Comparison of ENCODE assay signal across 26 cellular contexts in genomic region chr15:31301687-31301990, GRCh38. TPM values are rescaled to one million over a fixed set of nuclear protein-coding genes. Genes with fewer than 3 reads are reported as not detected.
A peak's percentile ranks its signal among the peaks of the same experiment; 100 is the strongest.
DNase-seq lines count a peak whose midpoint lies in the region; ATAC-seq and TF ChIP-seq lines count a peak whose summit lies in the region.
"Had no signal": no experiment of that assay in that cellular context is flagged by ENCODE, and none has a peak within 500 bp of the region (broad histone marks: within the 10 kb centered on the region; RNA-seq: fewer than 3 reads in every experiment).

No MANE protein-coding gene starts in this region.

- H3K4me1 ChIP-seq in BLaER1 (peaks cover 98% of the 10 kb centered on the region), Loucy (ENCODE audit: insufficient read depth, low read length, poor library complexity, severe bottlenecking) (peaks cover 23% of the 10 kb centered on the region)
- H3K4me1 ChIP-seq: prostate gland, sigmoid colon had no signal

- peaks cover 86% of the 10 kb centered on the region for H3K4me1 Mint-ChIP-seq in brain
- H3K4me1 Mint-ChIP-seq in stimulated activated memory B cell treated with anti-CD40 and anti-IgM and Interleukin-4, amounts not matched to agents 10 μg/mL and 1 μg/mL and 100 μg/mL, for 72 hours: peaks cover 29% of the 10 kb centered on the region
- peaks cover 24% of the 10 kb centered on the region for H3K4me1 Mint-ChIP-seq in activated CD8-positive, alpha-beta T cell treated with anti-CD3 and anti-CD28 coated beads for 36 hours (ENCODE audit: low read depth)

- peak overlapping the region; percentile 90 for H3K27ac ChIP-seq in BLaER1
- H3K27ac ChIP-seq: prostate gland, sigmoid colon, thoracic aorta had no signal

- H3K79me2 ChIP-seq in Loucy (ENCODE audit: insufficient read depth, low read length): no peaks in the 10 kb centered on the region

- no peaks in the 10 kb centered on the region for H3K9me2 ChIP-seq in Loucy (replicated peaks; ENCODE audit: low read depth, low read length)

- no peak for DNase-seq in activated CD8-positive, alpha-beta T cell treated with anti-CD3 and anti-CD28 coated beads for 36 hours
- DNase-seq in NCI-H526 (lab: John Stamatoyannopoulos, UW): no peak
- DNase-seq: ACHN; activated CD4-positive, alpha-beta T cell treated with anti-CD3 and anti-CD28 coated beads, Interleukin-2, amount 10 ng/mL, durations not matched to agents 24 days and 14 days; activated gamma-delta T cell treated with Interleukin-2 at 50 U/mL for 16 hours; COR-L47; GDM1; naive B cell; NCI-H1092; NCI-H1930; NCI-H2227 treated with DMSO at 0.1 percent for 48 hours; PC-3; stimulated activated CD4-positive, alpha-beta T cell treated with anti-CD3 and anti-CD28 coated beads, Interleukin-4, amount 100 ng/mL, for 24 hours had no signal

- peak overlapping the region; percentile 59 to 98 (median 88) for H3K27ac Mint-ChIP-seq in brain
- peak overlapping the region; percentile 62 for H3K27ac Mint-ChIP-seq in stimulated activated memory B cell treated with anti-CD40 and anti-IgM and Interleukin-4, amounts not matched to agents 10 μg/mL and 1 μg/mL and 100 μg/mL, for 72 hours
- H3K27ac Mint-ChIP-seq in activated CD8-positive, alpha-beta T cell treated with anti-CD3 and anti-CD28 coated beads for 36 hours: no peak overlapping the region
- H3K27ac Mint-ChIP-seq: activated CD4-positive, alpha-beta T cell treated with anti-CD3 and anti-CD28 coated beads, Interleukin-2, amount 10 ng/mL, durations not matched to agents 24 days and 14 days; mesothelial cell of epicardium; T-helper 2 cell treated with Interferon-gamma antibody and Interleukin-4, amounts not matched to agents 5 μg/mL and 100 μg/mL, for 36 hours had no signal

- H3K36me3 Mint-ChIP-seq in brain: no peaks in the 10 kb centered on the region
- H3K36me3 Mint-ChIP-seq in stimulated activated memory B cell treated with anti-CD40 and anti-IgM and Interleukin-4, amounts not matched to agents 10 μg/mL and 1 μg/mL and 100 μg/mL, for 72 hours: no peaks in the 10 kb centered on the region
- H3K36me3 Mint-ChIP-seq in activated CD8-positive, alpha-beta T cell treated with anti-CD3 and anti-CD28 coated beads for 36 hours (ENCODE audit: low read depth): no peaks in the 10 kb centered on the region
- H3K36me3 Mint-ChIP-seq: mesothelial cell of epicardium; naive B cell; stimulated activated effector memory CD8-positive, alpha-beta T cell treated with anti-CD3 and anti-CD28 coated beads, Interleukin-12 subunit alpha, Interleukin-12 subunit beta, amount 100 ng/mL, for 72 hours had no signal

- H3K27me3 Mint-ChIP-seq in brain: no peaks in the 10 kb centered on the region
- H3K27me3 Mint-ChIP-seq in stimulated activated memory B cell treated with anti-CD40 and anti-IgM and Interleukin-4, amounts not matched to agents 10 μg/mL and 1 μg/mL and 100 μg/mL, for 72 hours: no peaks in the 10 kb centered on the region
- H3K27me3 Mint-ChIP-seq in activated CD8-positive, alpha-beta T cell treated with anti-CD3 and anti-CD28 coated beads for 36 hours: no peaks in the 10 kb centered on the region
- H3K27me3 Mint-ChIP-seq: naive B cell had no signal

- TF ChIP-seq CTCF in Loucy (conservative IDR thresholded peaks at IDR 0.05; ENCODE audit: low read length): no peak
- TF ChIP-seq CTCF in brain (conservative IDR thresholded peaks at IDR 0.05): no peak
- TF ChIP-seq CTCF in activated CD8-positive, alpha-beta T cell treated with anti-CD3 and anti-CD28 coated beads for 36 hours (IDR thresholded peaks at IDR 0.05): no peak

- intact Hi-C loops in activated CD8-positive, alpha-beta T cell treated with anti-CD3 and anti-CD28 coated beads for 36 hours (cut with micrococcal nuclease): loop anchor here (5.0 kb wide), 1 partner anchor 51 kb away; no protein-coding TSS in a partner anchor

- peak overlapping the region; percentile 78 for H3K9ac ChIP-seq in BLaER1
- peak overlapping the region; percentile 36 for H3K9ac ChIP-seq in Loucy (ENCODE audit: low read depth, low read length, poor library complexity, severe bottlenecking)

- no peak overlapping the region for H2AFZ ChIP-seq in Loucy (ENCODE audit: low read length)

- H3K27me3 ChIP-seq in BLaER1 (no peaks in the 10 kb centered on the region), Loucy (ENCODE audit: insufficient read depth, low read length, poor library complexity, severe bottlenecking) (no peaks in the 10 kb centered on the region)
- H3K27me3 ChIP-seq: sigmoid colon had no signal

- H3F3A ChIP-seq in Loucy (ENCODE audit: low read depth): no peaks in the 10 kb centered on the region

- H3K4me2 ChIP-seq in BLaER1 (peak overlapping the region; percentile 81), Loucy (ENCODE audit: low read depth, low read length, poor library complexity, severe bottlenecking) (peak overlapping the region; percentile 49)

- H3K4me3 Mint-ChIP-seq in brain: peak overlapping the region in 1 of 5 experiments; percentile 61
- H3K4me3 Mint-ChIP-seq in stimulated activated memory B cell treated with anti-CD40 and anti-IgM and Interleukin-4, amounts not matched to agents 10 μg/mL and 1 μg/mL and 100 μg/mL, for 72 hours: no peak overlapping the region
- H3K4me3 Mint-ChIP-seq in activated CD8-positive, alpha-beta T cell treated with anti-CD3 and anti-CD28 coated beads for 36 hours: no peak overlapping the region
- H3K4me3 Mint-ChIP-seq: activated CD4-positive, alpha-beta T cell treated with anti-CD3 and anti-CD28 coated beads, Interleukin-2, amount 10 ng/mL, durations not matched to agents 24 days and 14 days; activated T-cell treated with anti-CD3 and anti-CD28 coated beads, Interleukin-2, amount 50 U/mL, for 4 hours; central memory CD8-positive, alpha-beta T cell; mesothelial cell of epicardium; stimulated activated effector memory CD8-positive, alpha-beta T cell treated with anti-CD3 and anti-CD28 coated beads, Interleukin-12 subunit alpha, Interleukin-12 subunit beta, amount 100 ng/mL, for 72 hours; T-helper 2 cell treated with Interferon-gamma antibody and Interleukin-4, amounts not matched to agents 5 μg/mL and 100 μg/mL, for 36 hours had no signal

- H3K9me3 ChIP-seq in BLaER1 (no peaks in the 10 kb centered on the region), Loucy (ENCODE audit: insufficient read depth, low read depth, low read length) (no peaks in the 10 kb centered on the region)
- H3K9me3 ChIP-seq: prostate gland, sigmoid colon, thoracic aorta had no signal

- CTCF ChIA-PET in activated CD8-positive, alpha-beta T cell treated with anti-CD3 and anti-CD28 coated beads for 36 hours (lab: Charles Lee): no interaction called here

- H3K9me3 Mint-ChIP-seq in brain: peaks cover 0 to 3% (median 0%) of the 10 kb centered on the region in 5 experiments
- H3K9me3 Mint-ChIP-seq in stimulated activated memory B cell treated with anti-CD40 and anti-IgM and Interleukin-4, amounts not matched to agents 10 μg/mL and 1 μg/mL and 100 μg/mL, for 72 hours: no peaks in the 10 kb centered on the region
- no peaks in the 10 kb centered on the region for H3K9me3 Mint-ChIP-seq in activated CD8-positive, alpha-beta T cell treated with anti-CD3 and anti-CD28 coated beads for 36 hours
- H3K9me3 Mint-ChIP-seq: activated CD4-positive, alpha-beta T cell treated with anti-CD3 and anti-CD28 coated beads, Interleukin-2, amount 10 ng/mL, durations not matched to agents 24 days and 14 days; activated T-cell treated with anti-CD3 and anti-CD28 coated beads, Interleukin-2, amount 50 U/mL, for 4 hours; central memory CD8-positive, alpha-beta T cell; mesothelial cell of epicardium; naive B cell; stimulated activated effector memory CD8-positive, alpha-beta T cell treated with anti-CD3 and anti-CD28 coated beads, Interleukin-12 subunit alpha, Interleukin-12 subunit beta, amount 100 ng/mL, for 72 hours; T-helper 2 cell treated with Interferon-gamma antibody and Interleukin-4, amounts not matched to agents 5 μg/mL and 100 μg/mL, for 36 hours had no signal

- ATAC-seq in stimulated activated memory B cell treated with anti-CD40 and anti-IgM and Interleukin-4, amounts not matched to agents 10 μg/mL and 1 μg/mL and 100 μg/mL, for 72 hours: no peak
- no peak for ATAC-seq in activated CD8-positive, alpha-beta T cell treated with anti-CD3 and anti-CD28 coated beads for 36 hours
- ATAC-seq in GM18861 (IDR thresholded peaks at IDR 0.05; ENCODE audit: unreplicated experiment): no peak
- ATAC-seq: activated T-cell treated with anti-CD3 and anti-CD28 coated beads, Interleukin-2, amount 50 U/mL, for 4 hours; PC-3; stimulated activated effector memory CD8-positive, alpha-beta T cell treated with anti-CD3 and anti-CD28 coated beads, Interleukin-12 subunit alpha, Interleukin-12 subunit beta, amount 100 ng/mL, for 72 hours had no signal

- H3K4me3 ChIP-seq in BLaER1: peak overlapping the region; percentile 32
- no peak overlapping the region for H3K4me3 ChIP-seq in Loucy (ENCODE audit: low read length, poor library complexity, severe bottlenecking)
- H3K4me3 ChIP-seq: prostate gland, sigmoid colon, thoracic aorta had no signal

- POLR2A ChIA-PET in activated CD8-positive, alpha-beta T cell treated with anti-CD3 and anti-CD28 coated beads for 36 hours (lab: Charles Lee): interaction anchor here (0.6 kb wide), 1 partner anchor 49 kb away, joined by 3 read pairs; no protein-coding TSS in a partner anchor

- H4K20me1 ChIP-seq in BLaER1 (no peaks in the 10 kb centered on the region), Loucy (ENCODE audit: insufficient read depth, low read length, poor library complexity, severe bottlenecking) (no peaks in the 10 kb centered on the region)

- H3K36me3 ChIP-seq in BLaER1 (no peaks in the 10 kb centered on the region), Loucy (ENCODE audit: insufficient read depth, low read length) (no peaks in the 10 kb centered on the region)
- H3K36me3 ChIP-seq: prostate gland, sigmoid colon, thoracic aorta had no signal

RNA-seq across cellular contexts. Expression of gene KLF13, which starts 25.0 kb away (rescaled TPM):
- polyA plus RNA-seq in brain (ENCODE audit: insufficient read depth, low read depth, low replicate concordance): 88.5 TPM
- 100 to 1,000 TPM; 163 to 175 TPM for total RNA-seq in activated CD8-positive, alpha-beta T cell treated with anti-CD3 and anti-CD28 coated beads for 36 hours
